In genomic region chr13:36158606-36159005, GRCh38 we compare ENCODE assay signal across 36 cellular contexts. TPM values are rescaled to one million over a fixed set of nuclear protein-coding genes. Genes with fewer than 3 reads are reported as not detected.
A peak's percentile ranks its signal among the peaks of the same experiment; 100 is the strongest.
DNase-seq lines count a peak whose midpoint lies in the region; ATAC-seq and TF ChIP-seq lines count a peak whose summit lies in the region.
"Had no signal": no experiment of that assay in that cellular context is flagged by ENCODE, and none has a peak within 500 bp of the region (broad histone marks: within the 10 kb centered on the region; RNA-seq: fewer than 3 reads in every experiment).

No MANE protein-coding gene starts in this region.

- H3K36me3 ChIP-seq in breast epithelium: no peaks in the 10 kb centered on the region
- no peaks in the 10 kb centered on the region for H3K36me3 ChIP-seq in CD8-positive, alpha-beta T cell (ENCODE audit: insufficient read depth, low read length)
- H3K36me3 ChIP-seq: adrenal gland, prostate gland had no signal

- peaks cover 30% of the 10 kb centered on the region for H3K4me1 Mint-ChIP-seq in MCF 10A (ENCODE audit: insufficient read depth, unreplicated experiment)
- no peaks in the 10 kb centered on the region for H3K4me1 Mint-ChIP-seq in CD8-positive, alpha-beta T cell (ENCODE audit: low read depth)
- H3K4me1 Mint-ChIP-seq: natural killer cell; stimulated activated naive B cell treated with anti-CD40 and anti-IgM and Interleukin-4, amounts not matched to agents 10 μg/mL and 1 μg/mL and 100 μg/mL, for 72 hours had no signal

- ATAC-seq in CD8-positive, alpha-beta T cell: no peak
- ATAC-seq in HG03378 (IDR thresholded peaks at IDR 0.05; ENCODE audit: unreplicated experiment) (no peak), HG02763 (IDR thresholded peaks at IDR 0.05; ENCODE audit: unreplicated experiment) (no peak)
- ATAC-seq: natural killer cell; stimulated activated naive B cell treated with anti-CD40 and anti-IgM and Interleukin-4, amounts not matched to agents 10 μg/mL and 1 μg/mL and 100 μg/mL, for 72 hours had no signal

- TF ChIP-seq POLR2A in breast epithelium (IDR thresholded peaks at IDR 0.05): no peak

- H3K4me1 ChIP-seq in breast epithelium: no peaks in the 10 kb centered on the region
- no peaks in the 10 kb centered on the region for H3K4me1 ChIP-seq in CD8-positive, alpha-beta T cell (ENCODE audit: insufficient read depth, low read length)
- H3K4me1 ChIP-seq: adrenal gland, Caco-2, prostate gland had no signal

- H3K27me3 ChIP-seq in breast epithelium: no peaks in the 10 kb centered on the region
- no peaks in the 10 kb centered on the region for H3K27me3 ChIP-seq in CD8-positive, alpha-beta T cell (ENCODE audit: insufficient read depth, low read length)
- H3K27me3 ChIP-seq: adrenal gland had no signal

- POLR2A ChIA-PET in MCF 10A (lab: Yijun Ruan, JAX): interaction anchor here (0.6 to 1.7 kb wide), 7 partner anchors 21 to 606 kb away, joined by 3 to 8 read pairs (median 5); no protein-coding TSS in a partner anchor
- POLR2A ChIA-PET in CD8-positive, alpha-beta T cell (lab: Charles Lee): no interaction called here

- TF ChIP-seq CTCF in MCF 10A (IDR thresholded peaks at IDR 0.05; ENCODE audit: unreplicated experiment): no peak
- TF ChIP-seq CTCF in breast epithelium (IDR thresholded peaks at IDR 0.05): no peak
- TF ChIP-seq CTCF in CD8-positive, alpha-beta T cell (IDR thresholded peaks at IDR 0.05): no peak

- CTCF ChIA-PET in MCF 10A (lab: Yijun Ruan, JAX): interaction anchor here (0.6 to 1.7 kb wide), 2 partner anchors 116 to 124 kb away, joined by 4 to 6 read pairs; no protein-coding TSS in a partner anchor
- CTCF ChIA-PET in CD8-positive, alpha-beta T cell (lab: Charles Lee): no interaction called here

- H3K27ac Mint-ChIP-seq in MCF 10A (ENCODE audit: low read depth, unreplicated experiment): peak overlapping the region; percentile 71
- no peak overlapping the region for H3K27ac Mint-ChIP-seq in CD8-positive, alpha-beta T cell
- H3K27ac Mint-ChIP-seq: activated naive CD4-positive, alpha-beta T cell treated with anti-CD3 and anti-CD28 coated beads for 36 hours; activated T-helper 1 cell treated with anti-CD3 and anti-CD28 coated beads, Interleukin-12 subunit alpha, Interleukin-12 subunit beta, Interleukin-2, Interleukin-4 antibody, amounts not matched to agents 30 ng/mL and 10 ng/mL and 1 ng/mL, durations not matched to agents 14 hours and 24 hours and 36 hours; HFFc6; natural killer cell; stimulated activated naive B cell treated with anti-CD40 and anti-IgM and Interleukin-4, amounts not matched to agents 10 μg/mL and 1 μg/mL and 100 μg/mL, for 72 hours; type B pancreatic cell had no signal

- BruUV-seq in MCF 10A (replicated peaks; lab: Mats Ljungman, UMichigan): no TSS peak

- no peaks in the 10 kb centered on the region for H3K9me3 Mint-ChIP-seq in MCF 10A (ENCODE audit: unreplicated experiment)
- H3K9me3 Mint-ChIP-seq in CD8-positive, alpha-beta T cell: no peaks in the 10 kb centered on the region
- H3K9me3 Mint-ChIP-seq: activated T-helper 1 cell treated with anti-CD3 and anti-CD28 coated beads, Interleukin-12 subunit alpha, Interleukin-12 subunit beta, Interleukin-2, Interleukin-4 antibody, amounts not matched to agents 30 ng/mL and 10 ng/mL and 1 ng/mL, durations not matched to agents 14 hours and 24 hours and 36 hours; type B pancreatic cell had no signal

- intact Hi-C loops in MCF 10A (cut with micrococcal nuclease) (no loop called here), breast epithelium (cut with DNase I; ENCODE audit: low total_unique reads) (no loop called here)
- intact Hi-C loops in CD8-positive, alpha-beta T cell (cut with DNase I, micrococcal nuclease): no loop called here

- no peak overlapping the region for H3K4me3 ChIP-seq in breast epithelium
- no peak overlapping the region for H3K4me3 ChIP-seq in CD8-positive, alpha-beta T cell (ENCODE audit: low read depth, low read length)
- H3K4me3 ChIP-seq: adrenal gland, prostate gland had no signal

- no peaks in the 10 kb centered on the region for H3K27me3 Mint-ChIP-seq in MCF 10A (ENCODE audit: insufficient read depth, unreplicated experiment)
- H3K27me3 Mint-ChIP-seq in CD8-positive, alpha-beta T cell (ENCODE audit: low read depth): peaks cover 8% of the 10 kb centered on the region

- no peak overlapping the region for H3K4me3 Mint-ChIP-seq in MCF 10A (ENCODE audit: unreplicated experiment)
- no peak overlapping the region for H3K4me3 Mint-ChIP-seq in CD8-positive, alpha-beta T cell
- H3K4me3 Mint-ChIP-seq: activated naive CD4-positive, alpha-beta T cell treated with anti-CD3 and anti-CD28 coated beads for 36 hours; activated T-helper 1 cell treated with anti-CD3 and anti-CD28 coated beads, Interleukin-12 subunit alpha, Interleukin-12 subunit beta, Interleukin-2, Interleukin-4 antibody, amounts not matched to agents 30 ng/mL and 10 ng/mL and 1 ng/mL, durations not matched to agents 14 hours and 24 hours and 36 hours; HFFc6; IgD-negative memory B cell; natural killer cell; stimulated activated naive B cell treated with anti-CD40 and anti-IgM and Interleukin-4, amounts not matched to agents 10 μg/mL and 1 μg/mL and 100 μg/mL, for 72 hours; type B pancreatic cell had no signal

- no peaks in the 10 kb centered on the region for H3K36me3 Mint-ChIP-seq in MCF 10A (ENCODE audit: insufficient read depth, unreplicated experiment)
- no peaks in the 10 kb centered on the region for H3K36me3 Mint-ChIP-seq in CD8-positive, alpha-beta T cell
- H3K36me3 Mint-ChIP-seq: IgD-negative memory B cell; stimulated activated naive B cell treated with anti-CD40 and anti-IgM and Interleukin-4, amounts not matched to agents 10 μg/mL and 1 μg/mL and 100 μg/mL, for 72 hours; type B pancreatic cell had no signal

- DNase-seq in MCF 10A (ENCODE audit: unreplicated experiment): peak; percentile 45
- DNase-seq in breast epithelium (ENCODE audit: low spot score in 2 of 2): no peak
- DNase-seq in astrocyte of the hippocampus (ENCODE audit: low read depth, low spot score): peak; percentile 87
- DNase-seq in kidney glomerular epithelial cell (lab: John Stamatoyannopoulos, UW): peak; percentile 60
- no peak for DNase-seq in CD8-positive, alpha-beta T cell
- DNase-seq in stimulated activated CD4-positive, alpha-beta T cell treated with anti-CD3 and anti-CD28 coated beads, Interleukin-4, amount 100 ng/mL, for 4 hours: no peak
- DNase-seq: 8988T; activated CD4-positive, alpha-beta T cell treated with anti-CD3 and anti-CD28 coated beads, Interleukin-2, amount 50 U/mL, for 48 hours; activated CD4-positive, CD25-positive, alpha-beta regulatory T cell; activated naive CD4-positive, alpha-beta T cell treated with anti-CD3 and anti-CD28 coated beads for 36 hours; adrenal gland; Caco-2; DMS79; effector CD8-positive, alpha-beta T cell; GF-D8; HFFc6; natural killer cell; NCI-H1048; NCI-H446 treated with DMSO at 0.1 percent for 48 hours; NCI-H82; nucleus accumbens; RPMI8226; stimulated activated naive B cell treated with anti-CD40 and anti-IgM and Interleukin-4, amounts not matched to agents 10 μg/mL and 1 μg/mL and 100 μg/mL, for 72 hours; substantia nigra; T-helper 1 cell had no signal

- H3K27ac ChIP-seq in breast epithelium: no peak overlapping the region
- H3K27ac ChIP-seq in CD8-positive, alpha-beta T cell (ENCODE audit: low read depth, low read length): no peak overlapping the region
- H3K27ac ChIP-seq: adrenal gland, C4-2B, epithelial cell of prostate, prostate gland had no signal

- no peaks in the 10 kb centered on the region for H3K9me3 ChIP-seq in breast epithelium
- no peaks in the 10 kb centered on the region for H3K9me3 ChIP-seq in CD8-positive, alpha-beta T cell (ENCODE audit: low read length)
- H3K9me3 ChIP-seq: adrenal gland, Caco-2, prostate gland had no signal

RNA-seq across cellular contexts. Expression of gene DCLK1, which starts 27.4 kb away (rescaled TPM):
- total RNA-seq in MCF 10A (2022) (0.44 and 1.4 TPM in 2 replicates), breast epithelium (100 to 1,000 TPM in 1 of 3 donors, 10 to 100 TPM in 2; 21.2 to 158 (median 28.2) TPM)
- total RNA-seq in CD8-positive, alpha-beta T cell: not detected
- total RNA-seq: activated naive CD4-positive, alpha-beta T cell treated with anti-CD3 and anti-CD28 coated beads for 36 hours; activated T-helper 1 cell treated with anti-CD3 and anti-CD28 coated beads, Interleukin-12 subunit alpha, Interleukin-12 subunit beta, Interleukin-2, Interleukin-4 antibody, amounts not matched to agents 30 ng/mL and 10 ng/mL and 1 ng/mL, durations not matched to agents 14 hours and 24 hours and 36 hours; Caco-2; HFFc6; HT-29; natural killer cell had no signal

RNA-seq across cellular contexts. Expression of gene SOHLH2, which starts 55.8 kb away (rescaled TPM):
- total RNA-seq in MCF 10A (2022) (1.2 and 1.6 TPM in 2 replicates), breast epithelium (under 1 TPM in 1 of 3 donors, not detected in 2; 0.16 TPM)
- total RNA-seq in CD8-positive, alpha-beta T cell: not detected
- total RNA-seq: activated naive CD4-positive, alpha-beta T cell treated with anti-CD3 and anti-CD28 coated beads for 36 hours; activated T-helper 1 cell treated with anti-CD3 and anti-CD28 coated beads, Interleukin-12 subunit alpha, Interleukin-12 subunit beta, Interleukin-2, Interleukin-4 antibody, amounts not matched to agents 30 ng/mL and 10 ng/mL and 1 ng/mL, durations not matched to agents 14 hours and 24 hours and 36 hours; Caco-2; HT-29; lower leg skin; natural killer cell; SK-MEL-5 had no signal

Comparison
In these comparisons a context has a peak if more than half of its experiments do, and no peak if none do; other contexts are left out.
1. DNase-seq: peak in MCF 10A (single experiment), astrocyte of the hippocampus (single experiment) and kidney glomerular epithelial cell (single experiment); none in breast epithelium (0 of 2), CD8-positive, alpha-beta T cell (0 of 7) and stimulated activated CD4-positive, alpha-beta T cell treated with anti-CD3 and anti-CD28 coated beads, Interleukin-4, amount 100 ng/mL, for 4 hours (0 of 2).